9 cellular contexts compared by ENCODE assay signal in genomic region chr3:50604628-50605588, GRCh38. TPM values are rescaled to one million over a fixed set of nuclear protein-coding genes. Genes with fewer than 3 reads are reported as not detected.
A peak's percentile ranks its signal among the peaks of the same experiment; 100 is the strongest.
DNase-seq lines count a peak whose midpoint lies in the region; ATAC-seq, FAIRE-seq and TF ChIP-seq lines count a peak whose summit lies in the region.
"Had no signal": no experiment of that assay in that cellular context is flagged by ENCODE, and none has a peak within 500 bp of the region (broad histone marks: within the 10 kb centered on the region; RNA-seq: fewer than 3 reads in every experiment).

No MANE protein-coding gene starts in this region.

- intact Hi-C loops in activated T-helper 1 cell treated with anti-CD3 and anti-CD28 coated beads, Interleukin-12 subunit alpha, Interleukin-12 subunit beta, Interleukin-2, Interleukin-4 antibody, amounts not matched to agents 30 ng/mL and 10 ng/mL and 1 ng/mL, durations not matched to agents 14 hours and 24 hours and 36 hours (cut with micrococcal nuclease): no loop called here
- intact Hi-C loops in right lobe of liver (cut with DNase I): no loop called here
- intact Hi-C loops in sciatic nerve (cut with DNase I): no loop called here

- TF ChIP-seq POLR2A in right lobe of liver (IDR thresholded peaks at IDR 0.05): no peak
- TF ChIP-seq POLR2A in tibial nerve (IDR thresholded peaks at IDR 0.05): no peak
- TF ChIP-seq POLR2A in GM12892 (IDR thresholded peaks at IDR 0.05; ENCODE audit: low read depth, low read length): no peak

- peak; percentile 59 for DNase-seq in activated T-cell treated with anti-CD3 and anti-CD28 coated beads, Interleukin-2, amount 50 U/mL, for 24 hours
- no peak for DNase-seq in activated T-cell treated with anti-CD3 and anti-CD28 coated beads, Interleukin-2, amount 50 U/mL, for 1 hour
- DNase-seq in activated T-helper 1 cell treated with anti-CD3 and anti-CD28 coated beads, Interleukin-12 subunit alpha, Interleukin-12 subunit beta, Interleukin-2, Interleukin-4 antibody, amounts not matched to agents 30 ng/mL and 10 ng/mL and 1 ng/mL, durations not matched to agents 14 hours and 24 hours and 36 hours (ENCODE audit: low spot score): no peak
- DNase-seq in right lobe of liver (peak; percentile 89 to 93 (median 93)), tibial nerve (ENCODE audit: low spot score in 2 of 2) (peak in 1 of 2 donors; percentile 55), sciatic nerve (ENCODE audit: low spot score) (no peak), NCI-H748 (lab: John Stamatoyannopoulos, UW; ENCODE audit: unreplicated experiment) (no peak), GM12892 (ENCODE audit: insufficient read length) (no peak)
- DNase-seq: NCI-H1105 treated with DMSO at 0.1 percent for 48 hours had no signal

- no peaks in the 10 kb centered on the region for H3K9me3 Mint-ChIP-seq in activated T-cell treated with anti-CD3 and anti-CD28 coated beads, Interleukin-2, amount 50 U/mL, for 24 hours
- H3K9me3 Mint-ChIP-seq in activated T-helper 1 cell treated with anti-CD3 and anti-CD28 coated beads, Interleukin-12 subunit alpha, Interleukin-12 subunit beta, Interleukin-2, Interleukin-4 antibody, amounts not matched to agents 30 ng/mL and 10 ng/mL and 1 ng/mL, durations not matched to agents 14 hours and 24 hours and 36 hours: no peaks in the 10 kb centered on the region

- TF ChIP-seq EP300 in tibial nerve (IDR thresholded peaks at IDR 0.05): peak in 1 of 2 donors; percentile 74

- whole genome bisulfite sequencing in right lobe of liver (ENCODE audit: insufficient coverage, low coverage, low lambda C conversion rate, missing lambda C conversion rate): 20% methylated on average over 7 of the region's 14 CpGs
- 65 to 73% methylated on average over 14 of the region's 14 CpGs for WGBS in tibial nerve, 2 donors

- H3K36me3 ChIP-seq in right lobe of liver (peaks cover 0 to 20% (median 6%) of the 10 kb centered on the region in 4 donors), tibial nerve (peaks cover 0 to 40% (median 0%) of the 10 kb centered on the region in 3 donors)

- no peaks in the 10 kb centered on the region for H3K27me3 Mint-ChIP-seq in activated T-cell treated with anti-CD3 and anti-CD28 coated beads, Interleukin-2, amount 50 U/mL, for 24 hours
- no peaks in the 10 kb centered on the region for H3K27me3 Mint-ChIP-seq in activated T-helper 1 cell treated with anti-CD3 and anti-CD28 coated beads, Interleukin-12 subunit alpha, Interleukin-12 subunit beta, Interleukin-2, Interleukin-4 antibody, amounts not matched to agents 30 ng/mL and 10 ng/mL and 1 ng/mL, durations not matched to agents 14 hours and 24 hours and 36 hours (ENCODE audit: insufficient read depth)

- TF ChIP-seq CTCF in right lobe of liver (IDR thresholded peaks at IDR 0.05) (peak in 1 of 4 donors; percentile 4), tibial nerve (IDR thresholded peaks at IDR 0.05) (no peak)

- H3K4me3 ChIP-seq in right lobe of liver: no peak overlapping the region
- H3K4me3 ChIP-seq in tibial nerve: no peak overlapping the region

- H3K27ac ChIP-seq in right lobe of liver (peak overlapping the region; percentile 77 to 97 (median 84)), tibial nerve (peak overlapping the region in 3 of 4 donors; percentile 17 to 96 (median 17))

- no peak for FAIRE-seq in GM12892 (lab: Jason Lieb, UNC)

- peaks cover 69% of the 10 kb centered on the region for H3K4me1 Mint-ChIP-seq in activated T-cell treated with anti-CD3 and anti-CD28 coated beads, Interleukin-2, amount 50 U/mL, for 24 hours (ENCODE audit: low read depth)
- H3K4me1 Mint-ChIP-seq in activated T-helper 1 cell treated with anti-CD3 and anti-CD28 coated beads, Interleukin-12 subunit alpha, Interleukin-12 subunit beta, Interleukin-2, Interleukin-4 antibody, amounts not matched to agents 30 ng/mL and 10 ng/mL and 1 ng/mL, durations not matched to agents 14 hours and 24 hours and 36 hours (ENCODE audit: low read depth): peaks cover 81% of the 10 kb centered on the region

- peaks cover 85% of the 10 kb centered on the region for H3K36me3 Mint-ChIP-seq in activated T-cell treated with anti-CD3 and anti-CD28 coated beads, Interleukin-2, amount 50 U/mL, for 24 hours (ENCODE audit: low read depth)
- peaks cover 79% of the 10 kb centered on the region for H3K36me3 Mint-ChIP-seq in activated T-helper 1 cell treated with anti-CD3 and anti-CD28 coated beads, Interleukin-12 subunit alpha, Interleukin-12 subunit beta, Interleukin-2, Interleukin-4 antibody, amounts not matched to agents 30 ng/mL and 10 ng/mL and 1 ng/mL, durations not matched to agents 14 hours and 24 hours and 36 hours (ENCODE audit: low read depth)

- peak overlapping the region; percentile 99 for H3K4me3 Mint-ChIP-seq in activated T-cell treated with anti-CD3 and anti-CD28 coated beads, Interleukin-2, amount 50 U/mL, for 24 hours
- H3K4me3 Mint-ChIP-seq in activated T-helper 1 cell treated with anti-CD3 and anti-CD28 coated beads, Interleukin-12 subunit alpha, Interleukin-12 subunit beta, Interleukin-2, Interleukin-4 antibody, amounts not matched to agents 30 ng/mL and 10 ng/mL and 1 ng/mL, durations not matched to agents 14 hours and 24 hours and 36 hours: peak overlapping the region; percentile 99

- H3K27me3 ChIP-seq in right lobe of liver: no peaks in the 10 kb centered on the region
- H3K27me3 ChIP-seq in tibial nerve: no peaks in the 10 kb centered on the region

- H3K4me1 ChIP-seq in right lobe of liver (peaks cover 3 to 85% (median 46%) of the 10 kb centered on the region in 4 donors), tibial nerve (peaks cover 0 to 97% (median 37%) of the 10 kb centered on the region in 4 donors)

- H3K9me3 ChIP-seq in right lobe of liver (no peaks in the 10 kb centered on the region), tibial nerve (no peaks in the 10 kb centered on the region)

- ATAC-seq in right lobe of liver: peak; percentile 20 to 54 (median 44)
- no peak for ATAC-seq in sciatic nerve

- peak overlapping the region; percentile 100 for H3K27ac Mint-ChIP-seq in activated T-cell treated with anti-CD3 and anti-CD28 coated beads, Interleukin-2, amount 50 U/mL, for 24 hours
- peak overlapping the region; percentile 98 for H3K27ac Mint-ChIP-seq in activated T-helper 1 cell treated with anti-CD3 and anti-CD28 coated beads, Interleukin-12 subunit alpha, Interleukin-12 subunit beta, Interleukin-2, Interleukin-4 antibody, amounts not matched to agents 30 ng/mL and 10 ng/mL and 1 ng/mL, durations not matched to agents 14 hours and 24 hours and 36 hours

RNA-seq across cellular contexts. Expression of gene CISH, which starts 6.7 kb away (rescaled TPM):
- 334 and 341 TPM in 2 replicates for total RNA-seq in activated T-helper 1 cell treated with anti-CD3 and anti-CD28 coated beads, Interleukin-12 subunit alpha, Interleukin-12 subunit beta, Interleukin-2, Interleukin-4 antibody, amounts not matched to agents 30 ng/mL and 10 ng/mL and 1 ng/mL, durations not matched to agents 14 hours and 24 hours and 36 hours
- total RNA-seq in right lobe of liver (10 to 100 TPM in 4 of 6 experiments, 1 to 10 TPM in 2; 5.3 to 28.1 (median 17.8) TPM), tibial nerve (10 to 100 TPM in 1 of 4 donors, 1 to 10 TPM in 3; 5.5 to 15.5 (median 5.8) TPM), sciatic nerve (10.6 TPM)
- polyA plus RNA-seq in GM12892 (2012; ENCODE audit: missing spikeins): 1.3 TPM

RNA-seq across cellular contexts. Expression of gene MAPKAPK3, which starts 12.0 kb away (rescaled TPM):
- total RNA-seq in activated T-helper 1 cell treated with anti-CD3 and anti-CD28 coated beads, Interleukin-12 subunit alpha, Interleukin-12 subunit beta, Interleukin-2, Interleukin-4 antibody, amounts not matched to agents 30 ng/mL and 10 ng/mL and 1 ng/mL, durations not matched to agents 14 hours and 24 hours and 36 hours: 191 and 201 TPM in 2 replicates
- 10 to 100 TPM; 16.6 to 21.4 (median 18.6) TPM for total RNA-seq in right lobe of liver
- total RNA-seq in tibial nerve: 10 to 100 TPM; 17.2 to 53.7 (median 18.0) TPM
- 19.5 TPM for total RNA-seq in sciatic nerve
- polyA plus RNA-seq in GM12892 (2012; ENCODE audit: missing spikeins): 9.3 TPM

RNA-seq across cellular contexts. Expression of gene HEMK1, which starts 35.6 kb away (rescaled TPM):
- total RNA-seq in activated T-helper 1 cell treated with anti-CD3 and anti-CD28 coated beads, Interleukin-12 subunit alpha, Interleukin-12 subunit beta, Interleukin-2, Interleukin-4 antibody, amounts not matched to agents 30 ng/mL and 10 ng/mL and 1 ng/mL, durations not matched to agents 14 hours and 24 hours and 36 hours: 54.1 and 58.0 TPM in 2 replicates
- 10 to 100 TPM; 10.5 to 19.4 (median 14.0) TPM for total RNA-seq in right lobe of liver
- 10 to 100 TPM in 1 of 4 donors, 1 to 10 TPM in 3; 6.9 to 10.2 (median 8.8) TPM for total RNA-seq in tibial nerve
- total RNA-seq in sciatic nerve: 21.3 TPM
- 15.1 TPM for polyA plus RNA-seq in GM12892 (2012; ENCODE audit: missing spikeins)

RNA-seq across cellular contexts. Expression of gene C3orf18, which starts 37.4 kb away (rescaled TPM):
- total RNA-seq in activated T-helper 1 cell treated with anti-CD3 and anti-CD28 coated beads, Interleukin-12 subunit alpha, Interleukin-12 subunit beta, Interleukin-2, Interleukin-4 antibody, amounts not matched to agents 30 ng/mL and 10 ng/mL and 1 ng/mL, durations not matched to agents 14 hours and 24 hours and 36 hours: 21.5 and 21.9 TPM in 2 replicates
- total RNA-seq in right lobe of liver (1 to 10 TPM; 2.0 to 7.8 (median 2.8) TPM), tibial nerve (10 to 100 TPM; 12.2 to 21.1 (median 19.1) TPM), sciatic nerve (16.1 TPM)
- 1.9 TPM for polyA plus RNA-seq in GM12892 (2012; ENCODE audit: missing spikeins)

Comparison
In these comparisons a context has a peak if more than half of its experiments do, and no peak if none do; other contexts are left out.
1. DNase-seq: peak in activated T-cell treated with anti-CD3 and anti-CD28 coated beads, Interleukin-2, amount 50 U/mL, for 24 hours (single experiment) and right lobe of liver (3 of 3); none in activated T-cell treated with anti-CD3 and anti-CD28 coated beads, Interleukin-2, amount 50 U/mL, for 1 hour (single experiment), activated T-helper 1 cell treated with anti-CD3 and anti-CD28 coated beads, Interleukin-12 subunit alpha, Interleukin-12 subunit beta, Interleukin-2, Interleukin-4 antibody, amounts not matched to agents 30 ng/mL and 10 ng/mL and 1 ng/mL, durations not matched to agents 14 hours and 24 hours and 36 hours (single experiment), sciatic nerve (single experiment), NCI-H748 (single experiment) and GM12892 (single experiment).
2. RNA of gene CISH, which starts 6.7 kb away (total RNA-seq): 334 to 341 TPM in activated T-helper 1 cell treated with anti-CD3 and anti-CD28 coated beads, Interleukin-12 subunit alpha, Interleukin-12 subunit beta, Interleukin-2, Interleukin-4 antibody, amounts not matched to agents 30 ng/mL and 10 ng/mL and 1 ng/mL, durations not matched to agents 14 hours and 24 hours and 36 hours; 5.3 to 28.1 TPM in right lobe of liver, 10.6 TPM in sciatic nerve (single experiment) and 5.5 to 15.5 TPM in tibial nerve; every median in the first group is over 10 times any median in the second.